ENCODE assay signal across 1 cellular context in the genomic region with DNA sequence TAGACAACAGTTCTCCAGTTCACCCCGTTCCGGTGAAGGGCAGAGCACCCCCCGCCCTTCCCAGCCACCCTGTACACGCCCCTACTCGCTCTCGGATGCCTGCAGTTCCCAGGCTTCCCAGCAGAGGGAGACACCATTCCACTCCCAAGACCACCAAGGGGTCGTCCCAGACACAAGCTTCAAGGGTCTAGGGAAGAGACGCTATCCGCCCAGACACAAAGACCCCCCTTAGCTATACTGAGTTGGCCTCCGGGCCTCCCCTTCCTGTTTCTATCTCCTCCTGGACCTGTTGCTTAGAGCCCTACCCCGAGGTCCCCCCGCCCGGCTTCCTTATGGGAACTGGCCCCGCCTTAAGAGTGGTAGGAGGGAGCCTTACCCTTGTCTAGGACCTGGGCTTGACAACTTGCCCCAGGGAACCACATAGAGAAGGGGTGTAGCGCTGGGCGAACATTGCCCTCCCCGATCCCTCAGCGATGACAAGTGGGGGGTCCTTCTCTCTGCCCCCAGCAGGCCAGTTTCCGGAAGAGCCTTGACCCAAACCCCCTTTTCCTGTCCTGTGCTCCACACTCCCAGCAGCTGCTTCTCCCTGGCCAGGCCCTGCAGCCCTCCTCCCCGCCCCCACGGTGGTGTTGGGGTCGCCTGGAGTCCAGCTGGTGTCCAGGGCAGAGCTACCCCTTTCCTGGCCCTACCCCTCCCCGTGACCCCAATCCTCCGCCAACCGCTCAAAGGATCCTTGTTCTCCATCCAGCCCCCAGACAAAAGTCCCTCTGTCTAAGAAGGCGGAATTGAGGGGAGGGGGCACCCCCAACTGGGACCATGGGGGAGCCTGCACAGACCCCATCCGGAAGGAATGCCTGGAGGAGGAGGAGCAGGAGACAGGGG.
TF ChIP-seq lines count a peak whose summit lies in the region.

No MANE protein-coding gene starts in this region.

TF ChIP-seq in HepG2, 621 proteins besides CTCF, POLR2A, EP300 and RAD21 (continues in another document):
- TF ChIP-seq KLF9 (CRISPR knock-in tag; IDR thresholded peaks at IDR 0.05; ENCODE audit: low read depth) (no peak), ZNF652 (CRISPR knock-in tag; IDR thresholded peaks at IDR 0.05; ENCODE audit: borderline replicate concordance, low read depth) (peak; percentile 85), SP140L (CRISPR knock-in tag; IDR thresholded peaks at IDR 0.05; ENCODE audit: borderline replicate concordance) (no peak), PRMT3 (CRISPR knock-in tag; IDR thresholded peaks at IDR 0.05; ENCODE audit: borderline replicate concordance, low read depth) (no peak), ZNF263 (CRISPR knock-in tag; IDR thresholded peaks at IDR 0.05) (no peak), ZNF598 (CRISPR knock-in tag; IDR thresholded peaks at IDR 0.05; ENCODE audit: borderline replicate concordance) (peak; percentile 62; the same call in 1 of the 2 replicates), ZNF343 (CRISPR knock-in tag; IDR thresholded peaks at IDR 0.05) (no peak), HNRNPL (IDR thresholded peaks at IDR 0.05; ENCODE audit: low read depth, low read length) (no peak), KLF15 (CRISPR knock-in tag; IDR thresholded peaks at IDR 0.05; ENCODE audit: borderline replicate concordance) (no peak), GATAD2A (CRISPR knock-in tag; IDR thresholded peaks at IDR 0.05) (peak; percentile 52; the same call in 1 of the 2 replicates), ZNF33B (CRISPR knock-in tag; IDR thresholded peaks at IDR 0.05) (no peak), ZNF746 (CRISPR knock-in tag; IDR thresholded peaks at IDR 0.05) (no peak), ZNF3 (CRISPR knock-in tag; IDR thresholded peaks at IDR 0.05) (no peak), ZNF468 (CRISPR knock-in tag; IDR thresholded peaks at IDR 0.05) (no peak), ZFX (CRISPR knock-in tag; IDR thresholded peaks at IDR 0.05; ENCODE audit: low read depth) (peak; percentile 21; the same call in 1 of the 2 replicates), ZMAT3 (CRISPR knock-in tag; conservative IDR thresholded peaks at IDR 0.05) (0 out of 2 replicates have a peak, but pooled peaks have one; percentile 56), ZBTB7B (CRISPR knock-in tag; IDR thresholded peaks at IDR 0.05) (peak; percentile 99)
- TF ChIP-seq, protein P1, sequence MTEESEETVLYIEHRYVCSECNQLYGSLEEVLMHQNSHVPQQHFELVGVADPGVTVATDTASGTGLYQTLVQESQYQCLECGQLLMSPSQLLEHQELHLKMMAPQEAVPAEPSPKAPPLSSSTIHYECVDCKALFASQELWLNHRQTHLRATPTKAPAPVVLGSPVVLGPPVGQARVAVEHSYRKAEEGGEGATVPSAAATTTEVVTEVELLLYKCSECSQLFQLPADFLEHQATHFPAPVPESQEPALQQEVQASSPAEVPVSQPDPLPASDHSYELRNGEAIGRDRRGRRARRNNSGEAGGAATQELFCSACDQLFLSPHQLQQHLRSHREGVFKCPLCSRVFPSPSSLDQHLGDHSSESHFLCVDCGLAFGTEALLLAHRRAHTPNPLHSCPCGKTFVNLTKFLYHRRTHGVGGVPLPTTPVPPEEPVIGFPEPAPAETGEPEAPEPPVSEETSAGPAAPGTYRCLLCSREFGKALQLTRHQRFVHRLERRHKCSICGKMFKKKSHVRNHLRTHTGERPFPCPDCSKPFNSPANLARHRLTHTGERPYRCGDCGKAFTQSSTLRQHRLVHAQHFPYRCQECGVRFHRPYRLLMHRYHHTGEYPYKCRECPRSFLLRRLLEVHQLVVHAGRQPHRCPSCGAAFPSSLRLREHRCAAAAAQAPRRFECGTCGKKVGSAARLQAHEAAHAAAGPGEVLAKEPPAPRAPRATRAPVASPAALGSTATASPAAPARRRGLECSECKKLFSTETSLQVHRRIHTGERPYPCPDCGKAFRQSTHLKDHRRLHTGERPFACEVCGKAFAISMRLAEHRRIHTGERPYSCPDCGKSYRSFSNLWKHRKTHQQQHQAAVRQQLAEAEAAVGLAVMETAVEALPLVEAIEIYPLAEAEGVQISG (CRISPR knock-in tag; IDR thresholded peaks at IDR 0.05), result 0 out of 2 replicates have a peak, but pooled peaks have one; percentile 31
- TF ChIP-seq, protein P2, sequence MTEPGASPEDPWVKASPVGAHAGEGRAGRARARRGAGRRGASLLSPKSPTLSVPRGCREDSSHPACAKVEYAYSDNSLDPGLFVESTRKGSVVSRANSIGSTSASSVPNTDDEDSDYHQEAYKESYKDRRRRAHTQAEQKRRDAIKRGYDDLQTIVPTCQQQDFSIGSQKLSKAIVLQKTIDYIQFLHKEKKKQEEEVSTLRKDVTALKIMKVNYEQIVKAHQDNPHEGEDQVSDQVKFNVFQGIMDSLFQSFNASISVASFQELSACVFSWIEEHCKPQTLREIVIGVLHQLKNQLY (CRISPR knock-in tag; IDR thresholded peaks at IDR 0.05), result no peak
- TF ChIP-seq, protein P3, sequence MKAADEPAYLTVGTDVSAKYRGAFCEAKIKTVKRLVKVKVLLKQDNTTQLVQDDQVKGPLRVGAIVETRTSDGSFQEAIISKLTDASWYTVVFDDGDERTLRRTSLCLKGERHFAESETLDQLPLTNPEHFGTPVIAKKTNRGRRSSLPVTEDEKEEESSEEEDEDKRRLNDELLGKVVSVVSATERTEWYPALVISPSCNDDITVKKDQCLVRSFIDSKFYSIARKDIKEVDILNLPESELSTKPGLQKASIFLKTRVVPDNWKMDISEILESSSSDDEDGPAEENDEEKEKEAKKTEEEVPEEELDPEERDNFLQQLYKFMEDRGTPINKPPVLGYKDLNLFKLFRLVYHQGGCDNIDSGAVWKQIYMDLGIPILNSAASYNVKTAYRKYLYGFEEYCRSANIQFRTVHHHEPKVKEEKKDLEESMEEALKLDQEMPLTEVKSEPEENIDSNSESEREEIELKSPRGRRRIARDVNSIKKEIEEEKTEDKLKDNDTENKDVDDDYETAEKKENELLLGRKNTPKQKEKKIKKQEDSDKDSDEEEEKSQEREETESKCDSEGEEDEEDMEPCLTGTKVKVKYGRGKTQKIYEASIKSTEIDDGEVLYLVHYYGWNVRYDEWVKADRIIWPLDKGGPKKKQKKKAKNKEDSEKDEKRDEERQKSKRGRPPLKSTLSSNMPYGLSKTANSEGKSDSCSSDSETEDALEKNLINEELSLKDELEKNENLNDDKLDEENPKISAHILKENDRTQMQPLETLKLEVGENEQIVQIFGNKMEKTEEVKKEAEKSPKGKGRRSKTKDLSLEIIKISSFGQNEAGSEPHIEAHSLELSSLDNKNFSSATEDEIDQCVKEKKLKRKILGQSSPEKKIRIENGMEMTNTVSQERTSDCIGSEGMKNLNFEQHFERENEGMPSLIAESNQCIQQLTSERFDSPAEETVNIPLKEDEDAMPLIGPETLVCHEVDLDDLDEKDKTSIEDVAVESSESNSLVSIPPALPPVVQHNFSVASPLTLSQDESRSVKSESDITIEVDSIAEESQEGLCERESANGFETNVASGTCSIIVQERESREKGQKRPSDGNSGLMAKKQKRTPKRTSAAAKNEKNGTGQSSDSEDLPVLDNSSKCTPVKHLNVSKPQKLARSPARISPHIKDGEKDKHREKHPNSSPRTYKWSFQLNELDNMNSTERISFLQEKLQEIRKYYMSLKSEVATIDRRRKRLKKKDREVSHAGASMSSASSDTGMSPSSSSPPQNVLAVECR (CRISPR knock-in tag; IDR thresholded peaks at IDR 0.05; ENCODE audit: borderline replicate concordance), result peak; percentile 26; the same call in 1 of the 2 replicates
- TF ChIP-seq, protein P4, sequence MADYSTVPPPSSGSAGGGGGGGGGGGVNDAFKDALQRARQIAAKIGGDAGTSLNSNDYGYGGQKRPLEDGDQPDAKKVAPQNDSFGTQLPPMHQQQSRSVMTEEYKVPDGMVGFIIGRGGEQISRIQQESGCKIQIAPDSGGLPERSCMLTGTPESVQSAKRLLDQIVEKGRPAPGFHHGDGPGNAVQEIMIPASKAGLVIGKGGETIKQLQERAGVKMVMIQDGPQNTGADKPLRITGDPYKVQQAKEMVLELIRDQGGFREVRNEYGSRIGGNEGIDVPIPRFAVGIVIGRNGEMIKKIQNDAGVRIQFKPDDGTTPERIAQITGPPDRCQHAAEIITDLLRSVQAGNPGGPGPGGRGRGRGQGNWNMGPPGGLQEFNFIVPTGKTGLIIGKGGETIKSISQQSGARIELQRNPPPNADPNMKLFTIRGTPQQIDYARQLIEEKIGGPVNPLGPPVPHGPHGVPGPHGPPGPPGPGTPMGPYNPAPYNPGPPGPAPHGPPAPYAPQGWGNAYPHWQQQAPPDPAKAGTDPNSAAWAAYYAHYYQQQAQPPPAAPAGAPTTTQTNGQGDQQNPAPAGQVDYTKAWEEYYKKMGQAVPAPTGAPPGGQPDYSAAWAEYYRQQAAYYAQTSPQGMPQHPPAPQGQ (CRISPR knock-in tag; IDR thresholded peaks at IDR 0.05; ENCODE audit: borderline replicate concordance), result no peak
- TF ChIP-seq, protein P5, sequence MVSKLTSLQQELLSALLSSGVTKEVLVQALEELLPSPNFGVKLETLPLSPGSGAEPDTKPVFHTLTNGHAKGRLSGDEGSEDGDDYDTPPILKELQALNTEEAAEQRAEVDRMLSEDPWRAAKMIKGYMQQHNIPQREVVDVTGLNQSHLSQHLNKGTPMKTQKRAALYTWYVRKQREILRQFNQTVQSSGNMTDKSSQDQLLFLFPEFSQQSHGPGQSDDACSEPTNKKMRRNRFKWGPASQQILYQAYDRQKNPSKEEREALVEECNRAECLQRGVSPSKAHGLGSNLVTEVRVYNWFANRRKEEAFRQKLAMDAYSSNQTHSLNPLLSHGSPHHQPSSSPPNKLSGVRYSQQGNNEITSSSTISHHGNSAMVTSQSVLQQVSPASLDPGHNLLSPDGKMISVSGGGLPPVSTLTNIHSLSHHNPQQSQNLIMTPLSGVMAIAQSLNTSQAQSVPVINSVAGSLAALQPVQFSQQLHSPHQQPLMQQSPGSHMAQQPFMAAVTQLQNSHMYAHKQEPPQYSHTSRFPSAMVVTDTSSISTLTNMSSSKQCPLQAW (CRISPR knock-in tag; IDR thresholded peaks at IDR 0.05), result peak; percentile 53; the same call in 1 of the 2 replicates
- TF ChIP-seq, protein P6, sequence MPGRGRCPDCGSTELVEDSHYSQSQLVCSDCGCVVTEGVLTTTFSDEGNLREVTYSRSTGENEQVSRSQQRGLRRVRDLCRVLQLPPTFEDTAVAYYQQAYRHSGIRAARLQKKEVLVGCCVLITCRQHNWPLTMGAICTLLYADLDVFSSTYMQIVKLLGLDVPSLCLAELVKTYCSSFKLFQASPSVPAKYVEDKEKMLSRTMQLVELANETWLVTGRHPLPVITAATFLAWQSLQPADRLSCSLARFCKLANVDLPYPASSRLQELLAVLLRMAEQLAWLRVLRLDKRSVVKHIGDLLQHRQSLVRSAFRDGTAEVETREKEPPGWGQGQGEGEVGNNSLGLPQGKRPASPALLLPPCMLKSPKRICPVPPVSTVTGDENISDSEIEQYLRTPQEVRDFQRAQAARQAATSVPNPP (CRISPR knock-in tag; IDR thresholded peaks at IDR 0.05), result no peak
- TF ChIP-seq, protein P7, sequence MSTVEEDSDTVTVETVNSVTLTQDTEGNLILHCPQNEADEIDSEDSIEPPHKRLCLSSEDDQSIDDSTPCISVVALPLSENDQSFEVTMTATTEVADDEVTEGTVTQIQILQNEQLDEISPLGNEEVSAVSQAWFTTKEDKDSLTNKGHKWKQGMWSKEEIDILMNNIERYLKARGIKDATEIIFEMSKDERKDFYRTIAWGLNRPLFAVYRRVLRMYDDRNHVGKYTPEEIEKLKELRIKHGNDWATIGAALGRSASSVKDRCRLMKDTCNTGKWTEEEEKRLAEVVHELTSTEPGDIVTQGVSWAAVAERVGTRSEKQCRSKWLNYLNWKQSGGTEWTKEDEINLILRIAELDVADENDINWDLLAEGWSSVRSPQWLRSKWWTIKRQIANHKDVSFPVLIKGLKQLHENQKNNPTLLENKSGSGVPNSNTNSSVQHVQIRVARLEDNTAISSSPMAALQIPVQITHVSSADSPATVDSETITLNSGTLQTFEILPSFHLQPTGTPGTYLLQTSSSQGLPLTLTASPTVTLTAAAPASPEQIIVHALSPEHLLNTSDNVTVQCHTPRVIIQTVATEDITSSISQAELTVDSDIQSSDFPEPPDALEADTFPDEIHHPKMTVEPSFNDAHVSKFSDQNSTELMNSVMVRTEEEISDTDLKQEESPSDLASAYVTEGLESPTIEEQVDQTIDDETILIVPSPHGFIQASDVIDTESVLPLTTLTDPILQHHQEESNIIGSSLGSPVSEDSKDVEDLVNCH (CRISPR knock-in tag; IDR thresholded peaks at IDR 0.05), result no peak
- TF ChIP-seq, protein P8, sequence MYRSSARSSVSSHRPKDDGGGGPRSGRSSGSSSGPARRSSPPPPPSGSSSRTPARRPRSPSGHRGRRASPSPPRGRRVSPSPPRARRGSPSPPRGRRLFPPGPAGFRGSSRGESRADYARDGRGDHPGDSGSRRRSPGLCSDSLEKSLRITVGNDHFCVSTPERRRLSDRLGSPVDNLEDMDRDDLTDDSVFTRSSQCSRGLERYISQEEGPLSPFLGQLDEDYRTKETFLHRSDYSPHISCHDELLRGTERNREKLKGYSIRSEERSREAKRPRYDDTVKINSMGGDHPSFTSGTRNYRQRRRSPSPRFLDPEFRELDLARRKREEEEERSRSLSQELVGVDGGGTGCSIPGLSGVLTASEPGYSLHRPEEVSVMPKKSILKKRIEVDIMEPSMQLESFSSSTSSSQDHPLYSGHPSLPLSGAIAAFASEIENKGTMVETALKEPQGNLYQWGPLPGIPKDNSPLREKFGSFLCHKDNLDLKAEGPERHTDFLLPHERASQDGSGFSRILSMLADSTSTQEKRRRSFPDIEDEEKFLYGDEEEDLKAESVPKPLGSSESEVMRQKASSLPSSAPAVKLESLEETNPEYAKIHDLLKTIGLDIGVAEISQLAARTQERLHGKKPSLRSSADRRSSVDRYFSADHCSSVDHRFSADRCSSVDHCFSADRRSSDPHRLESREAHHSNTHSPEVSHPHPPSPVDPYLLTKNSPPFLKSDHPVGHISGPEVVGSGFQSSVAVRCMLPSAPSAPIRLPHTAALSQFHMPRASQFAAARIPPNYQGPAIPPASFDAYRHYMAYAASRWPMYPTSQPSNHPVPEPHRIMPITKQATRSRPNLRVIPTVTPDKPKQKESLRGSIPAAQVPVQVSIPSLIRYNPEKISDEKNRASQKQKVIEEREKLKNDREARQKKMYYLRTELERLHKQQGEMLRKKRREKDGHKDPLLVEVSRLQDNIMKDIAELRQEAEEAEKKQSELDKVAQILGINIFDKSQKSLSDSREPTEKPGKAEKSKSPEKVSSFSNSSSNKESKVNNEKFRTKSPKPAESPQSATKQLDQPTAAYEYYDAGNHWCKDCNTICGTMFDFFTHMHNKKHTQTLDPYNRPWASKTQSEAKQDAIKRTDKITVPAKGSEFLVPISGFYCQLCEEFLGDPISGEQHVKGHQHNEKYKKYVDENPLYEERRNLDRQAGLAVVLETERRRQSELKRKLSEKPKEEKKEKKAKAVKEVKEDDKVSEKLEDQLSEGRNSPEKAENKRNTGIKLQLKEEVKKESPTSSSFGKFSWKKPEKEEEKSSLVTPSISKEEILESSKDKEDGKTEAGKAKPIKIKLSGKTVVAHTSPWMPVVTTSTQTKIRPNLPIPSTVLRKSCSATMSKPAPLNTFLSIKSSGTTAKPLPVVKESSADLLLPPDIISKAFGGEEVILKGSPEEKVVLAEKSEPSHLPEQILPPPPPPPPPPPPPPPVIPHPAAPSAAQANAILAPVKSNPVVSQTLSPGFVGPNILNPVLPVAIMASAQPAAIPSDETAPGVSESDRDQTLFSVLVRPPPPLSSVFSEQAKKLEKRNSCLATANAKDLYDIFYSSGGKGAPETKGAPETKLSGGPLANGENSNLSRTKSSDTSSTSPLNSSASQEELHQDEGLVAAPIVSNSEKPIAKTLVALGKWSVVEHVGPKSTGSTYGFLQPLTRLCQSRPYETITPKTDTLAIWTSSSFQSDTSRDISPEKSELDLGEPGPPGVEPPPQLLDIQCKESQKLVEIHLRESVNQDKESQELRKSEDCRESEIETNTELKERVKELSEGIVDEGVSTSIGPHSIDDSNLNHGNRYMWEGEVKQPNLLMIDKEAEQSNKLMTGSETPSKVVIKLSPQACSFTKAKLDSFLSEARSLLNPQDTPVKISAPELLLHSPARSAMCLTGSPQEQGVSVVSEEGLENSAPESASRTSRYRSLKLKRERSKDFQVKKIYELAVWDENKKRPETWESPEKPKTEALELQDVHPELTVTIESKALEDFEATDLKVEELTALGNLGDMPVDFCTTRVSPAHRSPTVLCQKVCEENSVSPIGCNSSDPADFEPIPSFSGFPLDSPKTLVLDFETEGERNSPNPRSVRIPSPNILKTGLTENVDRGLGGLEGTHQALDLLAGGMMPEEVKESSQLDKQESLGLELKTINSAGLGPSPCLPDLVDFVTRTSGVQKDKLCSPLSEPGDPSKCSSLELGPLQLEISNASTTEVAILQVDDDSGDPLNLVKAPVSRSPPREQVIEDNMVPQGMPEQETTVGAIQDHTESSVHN (CRISPR knock-in tag; IDR thresholded peaks at IDR 0.05), result no peak
